ENCODE assay signal across 8 cellular contexts in genomic region chr14:81533212-81533535, GRCh38. TPM values are rescaled to one million over a fixed set of nuclear protein-coding genes. Genes with fewer than 3 reads are reported as not detected.
A peak's percentile ranks its signal among the peaks of the same experiment; 100 is the strongest.
DNase-seq lines count a peak whose midpoint lies in the region; ATAC-seq, FAIRE-seq and TF ChIP-seq lines count a peak whose summit lies in the region.

No MANE protein-coding gene starts in this region.

- DNase-seq in Calu3 (no peak), RWPE1 (ENCODE audit: low spot score) (no peak), pancreas (no peak), NCI-H82 treated with DMSO at 0.1 percent for 48 hours (lab: John Stamatoyannopoulos, UW; ENCODE audit: unreplicated experiment) (no peak), globus pallidus (ENCODE audit: low spot score) (no peak)

- no TSS peak for BruUV-seq in Calu3 (replicated peaks; lab: Mats Ljungman, UMichigan)

- POLR2A ChIA-PET in RWPE1 (lab: Yijun Ruan, JAX; ENCODE audit: low non-redundant PET), result no interaction called here

- H3K4me3 ChIP-seq in esophagus (ENCODE audit: low read depth in 1 of 2, low read length in 2 of 2) (peak overlapping the region; percentile 85 to 98), pancreas (peak overlapping the region; percentile 85 to 95 (median 88))

- H3K27ac ChIP-seq in RWPE1 (peak overlapping the region; percentile 57), esophagus (ENCODE audit: low read depth in 2 of 2, low read length in 1 of 2) (peak overlapping the region; percentile 14 to 65), pancreas (peak overlapping the region; percentile 64 to 79 (median 70))

- H3K4me1 Mint-ChIP-seq in Calu3 (ENCODE audit: low read depth, unreplicated experiment), result peaks cover 42% of the 10 kb centered on the region

- no peaks in the 10 kb centered on the region for H3K36me3 ChIP-seq in esophagus (ENCODE audit: control insufficient read depth in 2 of 2, insufficient read depth in 2 of 2, low read length in 1 of 2)
- H3K36me3 ChIP-seq in pancreas, result no peaks in the 10 kb centered on the region

- WGBS in esophagus, 2 donors, result 0% methylated on average over 10 of the region's 10 CpGs
- 0% methylated on average over 10 of the region's 10 CpGs for WGBS in pancreas, 2 donors

- peak overlapping the region; percentile 86 for H3K27ac Mint-ChIP-seq in Calu3 (ENCODE audit: unreplicated experiment)

- peaks cover 4% of the 10 kb centered on the region for H3K9me3 Mint-ChIP-seq in Calu3 (ENCODE audit: low read depth, unreplicated experiment)

- FAIRE-seq in pancreas (lab: Jason Lieb, UNC), result no peak

- CTCF ChIA-PET in Calu3 (lab: Charles Lee) (no interaction called here), RWPE1 (lab: Yijun Ruan, JAX) (no interaction called here)

- H3K27me3 ChIP-seq in esophagus (ENCODE audit: control insufficient read depth in 1 of 2, insufficient read depth in 2 of 2, low read length in 2 of 2) (no peaks in the 10 kb centered on the region), pancreas (no peaks in the 10 kb centered on the region)

- ATAC-seq in pancreas (no peak), GM18909 (IDR thresholded peaks at IDR 0.05; ENCODE audit: poor library complexity, unreplicated experiment) (no peak), HG02870 (IDR thresholded peaks at IDR 0.05; ENCODE audit: unreplicated experiment) (no peak)

- no peaks in the 10 kb centered on the region for H3K9me3 ChIP-seq in esophagus (ENCODE audit: control insufficient read depth in 2 of 2, insufficient read depth in 1 of 2, low read depth in 1 of 2, low read length in 1 of 2)
- no peaks in the 10 kb centered on the region for H3K9me3 ChIP-seq in pancreas

- H3K27me3 Mint-ChIP-seq in Calu3 (ENCODE audit: unreplicated experiment), result no peaks in the 10 kb centered on the region

- H3K36me3 Mint-ChIP-seq in Calu3 (ENCODE audit: insufficient read depth, unreplicated experiment), result peaks cover 26% of the 10 kb centered on the region

- no peak for TF ChIP-seq CTCF in Calu3 (IDR thresholded peaks at IDR 0.05; ENCODE audit: unreplicated experiment)
- TF ChIP-seq CTCF in RWPE1 (conservative IDR thresholded peaks at IDR 0.05; ENCODE audit: low read depth), result no peak
- no peak for TF ChIP-seq CTCF in pancreas (IDR thresholded peaks at IDR 0.05)

- intact Hi-C loops in Calu3 (cut with micrococcal nuclease; ENCODE audit: unreplicated experiment), result no loop called here
- intact Hi-C loops in pancreas (cut with DNase I), result no loop called here

- H3K4me1 ChIP-seq in esophagus (ENCODE audit: control insufficient read depth in 2 of 2, insufficient read depth in 2 of 2, low read length in 1 of 2), result peaks cover 0 to 2% of the 10 kb centered on the region in 2 donors
- peaks cover 12 to 42% (median 39%) of the 10 kb centered on the region in 3 donors for H3K4me1 ChIP-seq in pancreas

- peak overlapping the region; percentile 89 for H3K4me3 Mint-ChIP-seq in Calu3 (ENCODE audit: low read depth, unreplicated experiment)

RNA-seq across cellular contexts. Expression of gene SEL1L, which starts 0.5 kb away (rescaled TPM):
- 95.4 and 100 TPM in 2 replicates for total RNA-seq in Calu3 (2022)
- polyA plus RNA-seq in esophagus, result 1 to 10 TPM; 6.1 to 9.1 TPM
- total RNA-seq in pancreas, result 100 to 1,000 TPM; 338 to 763 (median 498) TPM
- 10 to 100 TPM; 54.5 to 59.6 TPM for polyA plus RNA-seq in pancreas
